In the genomic region with DNA sequence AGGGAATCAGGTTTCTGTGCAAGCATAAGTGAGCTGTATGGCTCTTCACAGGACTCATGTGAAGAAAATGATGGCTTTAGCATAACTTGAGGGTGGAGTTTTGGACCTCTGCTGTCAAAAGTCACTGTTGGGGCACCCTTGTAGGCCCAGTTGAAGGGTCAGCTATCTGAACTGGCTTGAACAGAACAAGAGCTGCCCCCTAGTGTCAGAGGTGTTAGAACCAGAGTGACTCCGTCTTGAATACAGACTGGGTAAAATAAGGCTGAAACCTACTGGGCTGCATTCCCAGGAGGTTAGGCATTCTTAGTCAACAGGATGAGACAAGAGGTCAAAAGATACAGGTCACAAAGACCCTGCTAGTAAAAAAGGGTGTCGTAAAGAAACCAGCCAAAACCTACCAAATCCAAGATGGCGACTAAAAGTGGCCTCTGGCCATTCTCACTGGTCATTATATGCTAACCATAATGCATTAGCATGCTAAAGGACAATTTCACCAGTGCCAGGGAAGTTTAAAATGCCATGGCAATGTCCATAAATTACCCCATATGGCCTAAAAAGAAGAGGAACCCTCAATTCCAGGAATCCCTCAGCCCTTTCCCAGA, we compare ENCODE assay signal across 19 cellular contexts.
A peak's percentile ranks its signal among the peaks of the same experiment; 100 is the strongest.
DNase-seq lines count a peak whose midpoint lies in the region; ATAC-seq and TF ChIP-seq lines count a peak whose summit lies in the region.
"Had no signal": no experiment of that assay in that cellular context is flagged by ENCODE, and none has a peak within 500 bp of the region (broad histone marks: within the 10 kb centered on the region; RNA-seq: fewer than 3 reads in every experiment).

No MANE protein-coding gene starts in this region.

- DNase-seq in PC-9 = peak in 1 of 2 experiments; percentile 24
- DNase-seq in iPS-NIHi11 (ENCODE audit: low spot score) = peak; percentile 23
- no peak for DNase-seq in posterior vena cava (ENCODE audit: low spot score)
- DNase-seq in upper lobe of right lung = no peak
- DNase-seq: activated CD4-positive, alpha-beta T cell treated with anti-CD3 and anti-CD28 coated beads, Interleukin-2, amount 10 ng/mL, durations not matched to agents 24 days and 14 days; adrenal gland; DMS53; MG63; mucosa of descending colon; ovary; stimulated activated CD8-positive, alpha-beta memory T cell treated with anti-CD3 and anti-CD28 coated beads, Interleukin-4, amount 100 ng/mL, for 48 hours had no signal

- no peaks in the 10 kb centered on the region for H3K9me2 ChIP-seq in PC-9 (ENCODE audit: insufficient read depth)

- no TSS peak for BruUV-seq in PC-9 (replicated peaks; lab: Mats Ljungman, UMichigan)

- no peak overlapping the region for H2AFZ ChIP-seq in PC-9

- intact Hi-C loops in PC-9 (cut with micrococcal nuclease; ENCODE audit: unreplicated experiment) (loop anchor here (1.0 to 5.0 kb wide), 6 partner anchors 129 to 634 kb away; a partner anchor contains a TSS), posterior vena cava (cut with DNase I) (no loop called here), upper lobe of right lung (cut with DNase I) (no loop called here)

- CTCF ChIA-PET in PC-9 (lab: Charles Lee) = interaction anchor here (0.5 to 0.8 kb wide), 2 partner anchors 415 to 534 kb away, joined by 3 read pairs; a partner anchor contains a TSS

- ATAC-seq in SK-N-SH treated with all-trans-retinoic acid at 6 μM for 48 hours = no peak
- no peak for ATAC-seq in GM18867 (IDR thresholded peaks at IDR 0.05; ENCODE audit: unreplicated experiment)
- no peak for ATAC-seq in upper lobe of right lung
- ATAC-seq: mucosa of descending colon, PC-3 had no signal

- no peak overlapping the region for H3K27ac ChIP-seq in 22Rv1
- H3K27ac ChIP-seq in PC-9 = peak overlapping the region; percentile 11; the same call in 1 of the 2 replicates
- H3K27ac ChIP-seq in upper lobe of right lung = no peak overlapping the region
- H3K27ac ChIP-seq: adrenal gland, coronary artery, HL-60, ovary, tibial nerve had no signal

- H3K4me2 ChIP-seq in PC-9 = peak overlapping the region; percentile 21; the same call in 1 of the 2 replicates

- POLR2A ChIA-PET in PC-9 (lab: Charles Lee; ENCODE audit: unreplicated experiment) = interaction anchor here (0.6 kb wide), 1 partner anchor 10 kb away, joined by 5 read pairs; no protein-coding TSS in a partner anchor

- no peak overlapping the region for H3K4me3 ChIP-seq in PC-9
- no peak overlapping the region for H3K4me3 ChIP-seq in upper lobe of right lung
- H3K4me3 ChIP-seq: adrenal gland, coronary artery, MG63, mucosa of descending colon, ovary, tibial nerve had no signal

- H3K4me1 ChIP-seq in PC-9 (replicated peaks; ENCODE audit: insufficient read depth) = peaks cover 25% of the 10 kb centered on the region
- no peaks in the 10 kb centered on the region for H3K4me1 ChIP-seq in upper lobe of right lung
- H3K4me1 ChIP-seq: adrenal gland, tibial nerve had no signal

- H3K9me3 ChIP-seq in PC-9 (ENCODE audit: insufficient read depth, low read depth) (no peaks in the 10 kb centered on the region), upper lobe of right lung (no peaks in the 10 kb centered on the region)
- H3K9me3 ChIP-seq: adrenal gland, MG63, ovary, tibial nerve had no signal

- H3F3A ChIP-seq in PC-9 (ENCODE audit: insufficient read depth, low read depth) = no peaks in the 10 kb centered on the region

- H4K20me1 ChIP-seq in PC-9 (ENCODE audit: insufficient read depth) = no peaks in the 10 kb centered on the region

- H3K79me2 ChIP-seq in PC-9 (ENCODE audit: low read depth) = no peaks in the 10 kb centered on the region

- H3K36me3 ChIP-seq in PC-9 (ENCODE audit: low read depth) (no peaks in the 10 kb centered on the region), upper lobe of right lung (no peaks in the 10 kb centered on the region)
- H3K36me3 ChIP-seq: adrenal gland, MG63, ovary, tibial nerve had no signal

- H3K27me3 ChIP-seq in PC-9 (ENCODE audit: insufficient read depth, low read depth) (no peaks in the 10 kb centered on the region), upper lobe of right lung (no peaks in the 10 kb centered on the region)
- H3K27me3 ChIP-seq: adrenal gland, MG63, ovary, tibial nerve had no signal

- peak; percentile 19; the same call in 1 of the 2 replicates for TF ChIP-seq CTCF in 22Rv1 (IDR thresholded peaks at IDR 0.05)
- TF ChIP-seq CTCF in GM12874 (IDR thresholded peaks at IDR 0.05; ENCODE audit: insufficient read depth, low read depth, low read length) = 0 out of 2 replicates have a peak, but pooled peaks have one; percentile 18
- TF ChIP-seq CTCF in PC-9 (conservative IDR thresholded peaks at IDR 0.05) = 0 out of 2 replicates have a peak, but pooled peaks have one; percentile 15
- no peak for TF ChIP-seq CTCF in upper lobe of right lung (IDR thresholded peaks at IDR 0.05)

TF ChIP-seq in SK-N-SH treated with all-trans-retinoic acid at 6 μM for 48 hours, 23 proteins besides CTCF, POLR2A, EP300 and RAD21 (continues in another document):
- TF ChIP-seq ZFP3 (CRISPR knock-in tag; IDR thresholded peaks at IDR 0.05) (no peak), OSR1 (CRISPR knock-in tag; IDR thresholded peaks at IDR 0.05) (no peak), ZFP30 (CRISPR knock-in tag; IDR thresholded peaks at IDR 0.05) (no peak), TCF4 (CRISPR knock-in tag; IDR thresholded peaks at IDR 0.05; ENCODE audit: borderline replicate concordance) (no peak), ISL1 (CRISPR knock-in tag; IDR thresholded peaks at IDR 0.05) (no peak), ZC3H10 (CRISPR knock-in tag; IDR thresholded peaks at IDR 0.05) (no peak), TOX (CRISPR knock-in tag; IDR thresholded peaks at IDR 0.05; ENCODE audit: borderline replicate concordance) (no peak), ZNF565 (CRISPR knock-in tag; conservative IDR thresholded peaks at IDR 0.05; ENCODE audit: low read depth) (no peak), GLIS3 (CRISPR knock-in tag; IDR thresholded peaks at IDR 0.05) (no peak), CSDC2 (CRISPR knock-in tag; IDR thresholded peaks at IDR 0.05) (no peak), RARB (CRISPR knock-in tag; IDR thresholded peaks at IDR 0.05) (no peak), SNAI2 (CRISPR knock-in tag; IDR thresholded peaks at IDR 0.05) (no peak), ARNTL (CRISPR knock-in tag; IDR thresholded peaks at IDR 0.05; ENCODE audit: borderline replicate concordance, low read depth) (no peak), ESRRG (CRISPR knock-in tag; IDR thresholded peaks at IDR 0.05) (no peak), BACH2 (CRISPR knock-in tag; IDR thresholded peaks at IDR 0.05; ENCODE audit: borderline replicate concordance) (no peak), ZNF8 (CRISPR knock-in tag; IDR thresholded peaks at IDR 0.05) (no peak)
- TF ChIP-seq, protein P1, sequence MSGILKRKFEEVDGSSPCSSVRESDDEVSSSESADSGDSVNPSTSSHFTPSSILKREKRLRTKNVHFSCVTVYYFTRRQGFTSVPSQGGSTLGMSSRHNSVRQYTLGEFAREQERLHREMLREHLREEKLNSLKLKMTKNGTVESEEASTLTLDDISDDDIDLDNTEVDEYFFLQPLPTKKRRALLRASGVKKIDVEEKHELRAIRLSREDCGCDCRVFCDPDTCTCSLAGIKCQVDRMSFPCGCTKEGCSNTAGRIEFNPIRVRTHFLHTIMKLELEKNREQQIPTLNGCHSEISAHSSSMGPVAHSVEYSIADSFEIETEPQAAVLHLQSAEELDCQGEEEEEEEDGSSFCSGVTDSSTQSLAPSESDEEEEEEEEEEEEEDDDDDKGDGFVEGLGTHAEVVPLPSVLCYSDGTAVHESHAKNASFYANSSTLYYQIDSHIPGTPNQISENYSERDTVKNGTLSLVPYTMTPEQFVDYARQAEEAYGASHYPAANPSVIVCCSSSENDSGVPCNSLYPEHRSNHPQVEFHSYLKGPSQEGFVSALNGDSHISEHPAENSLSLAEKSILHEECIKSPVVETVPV (CRISPR knock-in tag; IDR thresholded peaks at IDR 0.05) = no peak
- TF ChIP-seq, protein P2, sequence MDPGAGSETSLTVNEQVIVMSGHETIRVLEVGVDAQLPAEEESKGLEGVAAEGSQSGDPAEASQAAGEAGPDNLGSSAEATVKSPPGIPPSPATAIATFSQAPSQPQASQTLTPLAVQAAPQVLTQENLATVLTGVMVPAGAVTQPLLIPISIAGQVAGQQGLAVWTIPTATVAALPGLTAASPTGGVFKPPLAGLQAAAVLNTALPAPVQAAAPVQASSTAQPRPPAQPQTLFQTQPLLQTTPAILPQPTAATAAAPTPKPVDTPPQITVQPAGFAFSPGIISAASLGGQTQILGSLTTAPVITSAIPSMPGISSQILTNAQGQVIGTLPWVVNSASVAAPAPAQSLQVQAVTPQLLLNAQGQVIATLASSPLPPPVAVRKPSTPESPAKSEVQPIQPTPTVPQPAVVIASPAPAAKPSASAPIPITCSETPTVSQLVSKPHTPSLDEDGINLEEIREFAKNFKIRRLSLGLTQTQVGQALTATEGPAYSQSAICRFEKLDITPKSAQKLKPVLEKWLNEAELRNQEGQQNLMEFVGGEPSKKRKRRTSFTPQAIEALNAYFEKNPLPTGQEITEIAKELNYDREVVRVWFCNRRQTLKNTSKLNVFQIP (CRISPR knock-in tag; IDR thresholded peaks at IDR 0.05; ENCODE audit: borderline replicate concordance, low read depth) = no peak
- TF ChIP-seq, protein P3, sequence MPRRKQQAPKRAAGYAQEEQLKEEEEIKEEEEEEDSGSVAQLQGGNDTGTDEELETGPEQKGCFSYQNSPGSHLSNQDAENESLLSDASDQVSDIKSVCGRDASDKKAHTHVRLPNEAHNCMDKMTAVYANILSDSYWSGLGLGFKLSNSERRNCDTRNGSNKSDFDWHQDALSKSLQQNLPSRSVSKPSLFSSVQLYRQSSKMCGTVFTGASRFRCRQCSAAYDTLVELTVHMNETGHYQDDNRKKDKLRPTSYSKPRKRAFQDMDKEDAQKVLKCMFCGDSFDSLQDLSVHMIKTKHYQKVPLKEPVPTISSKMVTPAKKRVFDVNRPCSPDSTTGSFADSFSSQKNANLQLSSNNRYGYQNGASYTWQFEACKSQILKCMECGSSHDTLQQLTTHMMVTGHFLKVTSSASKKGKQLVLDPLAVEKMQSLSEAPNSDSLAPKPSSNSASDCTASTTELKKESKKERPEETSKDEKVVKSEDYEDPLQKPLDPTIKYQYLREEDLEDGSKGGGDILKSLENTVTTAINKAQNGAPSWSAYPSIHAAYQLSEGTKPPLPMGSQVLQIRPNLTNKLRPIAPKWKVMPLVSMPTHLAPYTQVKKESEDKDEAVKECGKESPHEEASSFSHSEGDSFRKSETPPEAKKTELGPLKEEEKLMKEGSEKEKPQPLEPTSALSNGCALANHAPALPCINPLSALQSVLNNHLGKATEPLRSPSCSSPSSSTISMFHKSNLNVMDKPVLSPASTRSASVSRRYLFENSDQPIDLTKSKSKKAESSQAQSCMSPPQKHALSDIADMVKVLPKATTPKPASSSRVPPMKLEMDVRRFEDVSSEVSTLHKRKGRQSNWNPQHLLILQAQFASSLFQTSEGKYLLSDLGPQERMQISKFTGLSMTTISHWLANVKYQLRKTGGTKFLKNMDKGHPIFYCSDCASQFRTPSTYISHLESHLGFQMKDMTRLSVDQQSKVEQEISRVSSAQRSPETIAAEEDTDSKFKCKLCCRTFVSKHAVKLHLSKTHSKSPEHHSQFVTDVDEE (CRISPR knock-in tag; IDR thresholded peaks at IDR 0.05) = no peak
